ENCODE assay signal across 1 cellular context in genomic region chr7:101880536-101881443, GRCh38.
TF ChIP-seq lines count a peak whose summit lies in the region.

No MANE protein-coding gene starts in this region.

TF ChIP-seq in K562, 482 proteins besides CTCF, POLR2A, EP300 and RAD21 (continued from another document and continues in another):
- TF ChIP-seq ZBTB40 (IDR thresholded peaks at IDR 0.05) (no peak), ZBTB40 (CRISPR knock-in tag; IDR thresholded peaks at IDR 0.05) (no peak), BHLHE40 (IDR thresholded peaks at IDR 0.05; ENCODE audit: low read length) (no peak), SMAD2 (IDR thresholded peaks at IDR 0.05; ENCODE audit: low read depth, low read length) (no peak), CBFB (CRISPR knock-in tag; IDR thresholded peaks at IDR 0.05) (no peak), MBD1 (CRISPR knock-in tag; IDR thresholded peaks at IDR 0.05) (no peak), YY1 (IDR thresholded peaks at IDR 0.05; ENCODE audit: borderline replicate concordance in 1 of 3, control insufficient read depth in 1 of 3, extremely low read depth in 1 of 3, insufficient read depth in 3 of 3, insufficient read length in 1 of 3, insufficient replicate concordance in 2 of 3, low read depth in 1 of 3, low read length in 2 of 3) (no peak), HES1 (IDR thresholded peaks at IDR 0.05; ENCODE audit: low read depth) (no peak), TCFL5 (CRISPR knock-in tag; conservative IDR thresholded peaks at IDR 0.05) (no peak), ZNF24 (IDR thresholded peaks at IDR 0.05) (no peak), USF2 (CRISPR knock-in tag; IDR thresholded peaks at IDR 0.05) (peak; percentile 22; the same call in 1 of the 2 replicates), MEF2A (IDR thresholded peaks at IDR 0.05; ENCODE audit: control insufficient read depth, low read depth, low read length) (no peak), CHD2 (IDR thresholded peaks at IDR 0.05; ENCODE audit: low read depth, low read length) (no peak), SP1 (CRISPR knock-in tag; IDR thresholded peaks at IDR 0.05) (no peak), HCFC1 (IDR thresholded peaks at IDR 0.05; ENCODE audit: low read depth, low read length) (no peak), MCM7 (IDR thresholded peaks at IDR 0.05) (no peak), BRF1 (IDR thresholded peaks at IDR 0.05; ENCODE audit: borderline replicate concordance, extremely low read depth, insufficient read length) (no peak), KLF13 (tag; IDR thresholded peaks at IDR 0.05; ENCODE audit: borderline replicate concordance, low read depth) (no peak), IRF9 (tag; IDR thresholded peaks at IDR 0.05) (no peak), ZNF696 (CRISPR knock-in tag; conservative IDR thresholded peaks at IDR 0.05) (no peak), RAD51 (IDR thresholded peaks at IDR 0.05; ENCODE audit: borderline replicate concordance, low read depth) (peak; percentile 83), ARNT (IDR thresholded peaks at IDR 0.05) (no peak), ZBTB17 (CRISPR knock-in tag; IDR thresholded peaks at IDR 0.05) (no peak), IFI16 (CRISPR knock-in tag; IDR thresholded peaks at IDR 0.05) (no peak), NR3C1 (CRISPR knock-in tag; IDR thresholded peaks at IDR 0.05) (no peak), SIX5 (IDR thresholded peaks at IDR 0.05; ENCODE audit: borderline replicate concordance in 1 of 2, insufficient read depth in 1 of 2, low read depth in 1 of 2, low read length in 2 of 2) (no peak), PYGO2 (tag; IDR thresholded peaks at IDR 0.05) (no peak), MNT (conservative IDR thresholded peaks at IDR 0.05) (no peak), HSF4 (CRISPR knock-in tag; IDR thresholded peaks at IDR 0.05; ENCODE audit: borderline replicate concordance) (no peak), SRSF9 (IDR thresholded peaks at IDR 0.05; ENCODE audit: borderline replicate concordance, low read depth, low read length) (no peak), ZBTB12 (CRISPR knock-in tag; IDR thresholded peaks at IDR 0.05) (no peak), MYBL2 (IDR thresholded peaks at IDR 0.05; ENCODE audit: low read depth) (no peak), MYBL2 (CRISPR knock-in tag; IDR thresholded peaks at IDR 0.05; ENCODE audit: borderline replicate concordance) (no peak), POLR2G (IDR thresholded peaks at IDR 0.05; ENCODE audit: low read depth, low read length) (no peak), ARHGAP35 (IDR thresholded peaks at IDR 0.05; ENCODE audit: partially characterized antibody) (no peak), MAZ (CRISPR knock-in tag; conservative IDR thresholded peaks at IDR 0.05 in 1 of 2, IDR thresholded peaks at IDR 0.05 in 1 of 2) (0 out of 4 replicates have a peak, but pooled peaks of 1 of the 2 experiments have one; percentile 32), KDM5B (IDR thresholded peaks at IDR 0.05; ENCODE audit: insufficient replicate concordance, low read depth, low read length) (no peak), TFE3 (CRISPR knock-in tag; IDR thresholded peaks at IDR 0.05) (peak; percentile 86), ATF1 (CRISPR knock-in tag; IDR thresholded peaks at IDR 0.05) (no peak), ATF1 (tag; IDR thresholded peaks at IDR 0.05) (0 out of 2 replicates have a peak, but pooled peaks have one; percentile 7), HMG20B (CRISPR knock-in tag; IDR thresholded peaks at IDR 0.05) (no peak), CTBP1 (IDR thresholded peaks at IDR 0.05; ENCODE audit: borderline replicate concordance) (peak; percentile 32; the same call in 1 of the 2 replicates)
